20 cellular contexts compared by ENCODE assay signal in genomic region chr16:84194018-84194417, GRCh38. TPM values are rescaled to one million over a fixed set of nuclear protein-coding genes. Genes with fewer than 3 reads are reported as not detected.
DNase-seq lines count a peak whose midpoint lies in the region; ATAC-seq and TF ChIP-seq lines count a peak whose summit lies in the region.
"Had no signal": no experiment of that assay in that cellular context is flagged by ENCODE, and none has a peak within 500 bp of the region (broad histone marks: within the 10 kb centered on the region; RNA-seq: fewer than 3 reads in every experiment).

No MANE protein-coding gene starts in this region.

- TF ChIP-seq CTCF in natural killer cell (IDR thresholded peaks at IDR 0.05) (no peak), glutamatergic neuron (IDR thresholded peaks at IDR 0.05; ENCODE audit: partially characterized antibody, unreplicated experiment) (no peak), omental fat pad (IDR thresholded peaks at IDR 0.05) (no peak)

- H3K36me3 ChIP-seq in thymus (ENCODE audit: control insufficient read depth, insufficient read depth), result no peaks in the 10 kb centered on the region
- H3K36me3 ChIP-seq: brain microvascular endothelial cell, gastrocnemius medialis, left ventricle myocardium inferior, SJCRH30, tibial nerve had no signal

- peaks cover 0 to 9% of the 10 kb centered on the region in 2 donors for H3K4me1 Mint-ChIP-seq in natural killer cell
- H3K4me1 Mint-ChIP-seq in natural killer cell treated with Interleukin-12 subunit alpha and Interleukin-12 subunit beta and Interleukin-15 and Interleukin-18, amount 100 ng/mL, for 72 hours (ENCODE audit: low read depth in 2 of 2), result peaks cover 0 to 13% of the 10 kb centered on the region in 2 donors
- H3K4me1 Mint-ChIP-seq in T-cell, result peaks cover 17 to 21% (median 17%) of the 10 kb centered on the region in 3 donors
- H3K4me1 Mint-ChIP-seq in glutamatergic neuron (ENCODE audit: low read depth, unreplicated experiment), result peaks cover 25% of the 10 kb centered on the region

- peak overlapping the region; percentile 14 for H3K4me3 ChIP-seq in thymus (ENCODE audit: low read length)
- H3K4me3 ChIP-seq: gastrocnemius medialis, left ventricle myocardium inferior, SJCRH30, skin epidermis, tibial nerve had no signal

- DNase-seq in natural killer cell (no peak), T-cell (no peak), glutamatergic neuron (no peak), hippocampal formation (lab: John Stamatoyannopoulos, UW) (no peak), omental fat pad (ENCODE audit: low spot score) (no peak), NCI-H1105 treated with DMSO at 0.1 percent for 48 hours (lab: John Stamatoyannopoulos, UW) (no peak)
- DNase-seq in natural killer cell treated with Interleukin-12 subunit alpha and Interleukin-12 subunit beta and Interleukin-15 and Interleukin-18, amount 100 ng/mL, for 72 hours (ENCODE audit: low spot score), result no peak
- DNase-seq: brain microvascular endothelial cell, gastrocnemius medialis, Kasumi-1, left ventricle myocardium inferior, NCI-H1105, SJCRH30 had no signal

- no peaks in the 10 kb centered on the region for H3K9me3 ChIP-seq in thymus (ENCODE audit: control insufficient read depth)
- H3K9me3 ChIP-seq: gastrocnemius medialis, left ventricle myocardium inferior, SJCRH30, tibial nerve had no signal

- H3K27me3 ChIP-seq in thymus (ENCODE audit: control insufficient read depth, insufficient read depth), result no peaks in the 10 kb centered on the region
- H3K27me3 ChIP-seq: brain microvascular endothelial cell, SJCRH30 had no signal

- H3K27me3 Mint-ChIP-seq in natural killer cell (ENCODE audit: low read depth in 2 of 2), result peaks cover 0 to 3% of the 10 kb centered on the region in 2 donors
- H3K27me3 Mint-ChIP-seq in natural killer cell treated with Interleukin-12 subunit alpha and Interleukin-12 subunit beta and Interleukin-15 and Interleukin-18, amount 100 ng/mL, for 72 hours, result peaks cover 0 to 4% of the 10 kb centered on the region in 2 donors
- H3K27me3 Mint-ChIP-seq in T-cell, result peaks cover 0 to 3% of the 10 kb centered on the region in 2 donors
- H3K27me3 Mint-ChIP-seq in glutamatergic neuron (ENCODE audit: unreplicated experiment), result peaks cover 11% of the 10 kb centered on the region

- POLR2A ChIA-PET in T-cell (lab: Charles Lee), result no interaction called here

- H3K4me1 ChIP-seq in thymus (ENCODE audit: control insufficient read depth, insufficient read depth, low read length), result peaks cover 18% of the 10 kb centered on the region
- H3K4me1 ChIP-seq: gastrocnemius medialis, left ventricle myocardium inferior had no signal

- CTCF ChIA-PET in T-cell (lab: Charles Lee), result no interaction called here

- H3K4me3 Mint-ChIP-seq in natural killer cell, result peak overlapping the region; percentile 61
- no peak overlapping the region for H3K4me3 Mint-ChIP-seq in natural killer cell treated with Interleukin-12 subunit alpha and Interleukin-12 subunit beta and Interleukin-15 and Interleukin-18, amount 100 ng/mL, for 72 hours
- peak overlapping the region; percentile 45 to 71 (median 54) for H3K4me3 Mint-ChIP-seq in T-cell
- peak overlapping the region; percentile 9 for H3K4me3 Mint-ChIP-seq in glutamatergic neuron (ENCODE audit: unreplicated experiment)

- ATAC-seq in natural killer cell (no peak), T-cell (replicated peaks in 1 of 4) (peak in 2 of 4 experiments; percentile 15 to 19), omental fat pad (ENCODE audit: low FRiP score) (no peak)
- ATAC-seq in natural killer cell treated with Interleukin-12 subunit alpha and Interleukin-12 subunit beta and Interleukin-15 and Interleukin-18, amount 100 ng/mL, for 72 hours, result no peak
- ATAC-seq: gastrocnemius medialis, HCT116 had no signal

- H3K27ac Mint-ChIP-seq in natural killer cell, result peak overlapping the region; percentile 57 to 76
- H3K27ac Mint-ChIP-seq in natural killer cell treated with Interleukin-12 subunit alpha and Interleukin-12 subunit beta and Interleukin-15 and Interleukin-18, amount 100 ng/mL, for 72 hours, result no peak overlapping the region
- peak overlapping the region; percentile 63 to 70 for H3K27ac Mint-ChIP-seq in T-cell
- H3K27ac Mint-ChIP-seq in glutamatergic neuron (ENCODE audit: unreplicated experiment), result peak overlapping the region; percentile 38
- H3K27ac Mint-ChIP-seq: dendritic cell treated with granulocyte-macrophage colony-stimulating factor and Interleukin-4, amounts not matched to agents 40 ng/mL and 50 ng/mL, for 4 days had no signal

- intact Hi-C loops in natural killer cell (cut with micrococcal nuclease), result no loop called here

- H3K27ac ChIP-seq in thymus (ENCODE audit: low read depth), result peak overlapping the region; percentile 50
- H3K27ac ChIP-seq: brain microvascular endothelial cell, epithelial cell of prostate, gastrocnemius medialis, left ventricle myocardium inferior, SJCRH30, skin epidermis, tibial nerve had no signal

- 81% methylated on average over 11 of the region's 11 CpGs for WGBS in thymus

- H3K9me3 Mint-ChIP-seq in natural killer cell, result no peaks in the 10 kb centered on the region
- no peaks in the 10 kb centered on the region for H3K9me3 Mint-ChIP-seq in natural killer cell treated with Interleukin-12 subunit alpha and Interleukin-12 subunit beta and Interleukin-15 and Interleukin-18, amount 100 ng/mL, for 72 hours
- H3K9me3 Mint-ChIP-seq in T-cell, result no peaks in the 10 kb centered on the region
- H3K9me3 Mint-ChIP-seq in glutamatergic neuron (ENCODE audit: unreplicated experiment), result peaks cover 15% of the 10 kb centered on the region
- H3K9me3 Mint-ChIP-seq: dendritic cell treated with granulocyte-macrophage colony-stimulating factor and Interleukin-4, amounts not matched to agents 40 ng/mL and 50 ng/mL, for 4 days had no signal

- H3K36me3 Mint-ChIP-seq in natural killer cell (no peaks in the 10 kb centered on the region), T-cell (no peaks in the 10 kb centered on the region), glutamatergic neuron (ENCODE audit: unreplicated experiment) (no peaks in the 10 kb centered on the region)
- H3K36me3 Mint-ChIP-seq in natural killer cell treated with Interleukin-12 subunit alpha and Interleukin-12 subunit beta and Interleukin-15 and Interleukin-18, amount 100 ng/mL, for 72 hours, result no peaks in the 10 kb centered on the region

RNA-seq across cellular contexts. Expression of gene ADAD2, which starts 3.1 kb away (rescaled TPM):
- total RNA-seq in natural killer cell (not detected), T-cell (under 1 TPM in 1 of 5 donors, not detected in 4; 0.25 TPM), glutamatergic neuron (ENCODE audit: unreplicated experiment) (not detected), omental fat pad (1 to 10 TPM in 2 of 4 donors, under 1 TPM in 1, not detected in 1; 0.19 to 4.3 (median 1.6) TPM)
- total RNA-seq in natural killer cell treated with Interleukin-12 subunit alpha and Interleukin-12 subunit beta and Interleukin-15 and Interleukin-18, amount 100 ng/mL, for 72 hours, result not detected
- polyA plus RNA-seq in thymus, result 0.71 TPM
- total RNA-seq: gastrocnemius medialis, posterior vena cava had no signal

RNA-seq across cellular contexts. Expression of gene TAF1C, which starts 7.2 kb away (rescaled TPM):
- total RNA-seq in natural killer cell, result 10 to 100 TPM; 89.0 to 97.7 (median 91.9) TPM
- total RNA-seq in natural killer cell treated with Interleukin-12 subunit alpha and Interleukin-12 subunit beta and Interleukin-15 and Interleukin-18, amount 100 ng/mL, for 72 hours, result 10 to 100 TPM; 50.4 to 92.3 TPM
- 10 to 100 TPM; 81.9 to 97.6 (median 92.8) TPM for total RNA-seq in T-cell
- 74.7 TPM for total RNA-seq in glutamatergic neuron (ENCODE audit: unreplicated experiment)
- 72.3 TPM for polyA plus RNA-seq in thymus
- 10 to 100 TPM; 24.4 to 73.9 (median 33.3) TPM for total RNA-seq in omental fat pad

RNA-seq across cellular contexts. Expression of gene KCNG4, which starts 45.8 kb away (rescaled TPM):
- total RNA-seq in natural killer cell (not detected), T-cell (not detected), glutamatergic neuron (ENCODE audit: unreplicated experiment) (not detected), omental fat pad (not detected)
- not detected for total RNA-seq in natural killer cell treated with Interleukin-12 subunit alpha and Interleukin-12 subunit beta and Interleukin-15 and Interleukin-18, amount 100 ng/mL, for 72 hours
- polyA plus RNA-seq in thymus, result not detected
- total RNA-seq: gastrocnemius medialis, left ventricle myocardium inferior, posterior vena cava had no signal

RNA-seq across cellular contexts. Expression of gene DNAAF1, which starts 48.9 kb away (rescaled TPM):
- total RNA-seq in natural killer cell, result 1 to 10 TPM in 1 of 3 donors, under 1 TPM in 2; 0.43 to 2.9 (median 0.95) TPM
- not detected for total RNA-seq in natural killer cell treated with Interleukin-12 subunit alpha and Interleukin-12 subunit beta and Interleukin-15 and Interleukin-18, amount 100 ng/mL, for 72 hours
- under 1 TPM in 2 of 5 donors, not detected in 3; 0.16 to 0.32 TPM for total RNA-seq in T-cell
- 0.56 TPM for total RNA-seq in glutamatergic neuron (ENCODE audit: unreplicated experiment)
- polyA plus RNA-seq in thymus, result 3.1 TPM
- total RNA-seq in omental fat pad, result under 1 TPM in 3 of 4 donors, not detected in 1; 0.28 to 0.48 (median 0.32) TPM
- total RNA-seq: gastrocnemius medialis, posterior vena cava had no signal

RNA-seq across cellular contexts. Expression of gene HSDL1, which starts 49.0 kb away (rescaled TPM):
- total RNA-seq in natural killer cell (10 to 100 TPM; 11.2 to 15.3 (median 13.5) TPM), T-cell (10 to 100 TPM; 11.9 to 23.5 (median 20.4) TPM), glutamatergic neuron (ENCODE audit: unreplicated experiment) (81.7 TPM), omental fat pad (10 to 100 TPM in 3 of 4 donors, 1 to 10 TPM in 1; 8.8 to 21.4 (median 15.8) TPM)
- total RNA-seq in natural killer cell treated with Interleukin-12 subunit alpha and Interleukin-12 subunit beta and Interleukin-15 and Interleukin-18, amount 100 ng/mL, for 72 hours, result 10 to 100 TPM in 1 of 2 donors, 1 to 10 TPM in 1; 7.3 to 21.0 TPM
- 21.4 TPM for polyA plus RNA-seq in thymus

Comparison
In these comparisons a context has a peak if more than half of its experiments do, and no peak if none do; other contexts are left out.
1. H3K27ac Mint-ChIP-seq: peak in natural killer cell (2 of 2), T-cell (2 of 2) and glutamatergic neuron (single experiment); none in natural killer cell treated with Interleukin-12 subunit alpha and Interleukin-12 subunit beta and Interleukin-15 and Interleukin-18, amount 100 ng/mL, for 72 hours (0 of 2).